In genomic region chr13:97975280-97975850, GRCh38 we compare ENCODE assay signal across 8 cellular contexts. TPM values are rescaled to one million over a fixed set of nuclear protein-coding genes. Genes with fewer than 3 reads are reported as not detected.
A peak's percentile ranks its signal among the peaks of the same experiment; 100 is the strongest.
DNase-seq lines count a peak whose midpoint lies in the region; ATAC-seq, FAIRE-seq and TF ChIP-seq lines count a peak whose summit lies in the region.

No MANE protein-coding gene starts in this region.

- H3K4me1 ChIP-seq in keratinocyte (ENCODE audit: control insufficient read depth, extremely low read depth, insufficient read depth, low read length): peaks cover 23% of the 10 kb centered on the region
- H3K4me1 ChIP-seq in subcutaneous abdominal adipose tissue (ENCODE audit: control insufficient read depth in 5 of 5, insufficient read depth in 5 of 5, low read length in 5 of 5): peaks cover 1 to 28% (median 25%) of the 10 kb centered on the region in 5 donors

- peak overlapping the region; percentile 84 for H3K9ac ChIP-seq in keratinocyte (ENCODE audit: control insufficient read depth, extremely low read depth, insufficient read depth, low read length)
- peak overlapping the region; percentile 73 to 86 (median 83) for H3K9ac ChIP-seq in subcutaneous abdominal adipose tissue (ENCODE audit: low read length in 5 of 5)

- H3K27me3 ChIP-seq in keratinocyte (ENCODE audit: control insufficient read depth, extremely low read depth, insufficient read depth, low read length) (no peaks in the 10 kb centered on the region), subcutaneous abdominal adipose tissue (ENCODE audit: control insufficient read depth in 5 of 5, insufficient read depth in 4 of 5, low read length in 5 of 5) (no peaks in the 10 kb centered on the region)

- peak overlapping the region; percentile 86 for H2AFZ ChIP-seq in keratinocyte (ENCODE audit: control insufficient read depth, low read length)

- peak overlapping the region; percentile 90 for H3K4me2 ChIP-seq in keratinocyte (ENCODE audit: control insufficient read depth, extremely low read depth, insufficient read depth, low read depth, low read length)

- intact Hi-C loops in Calu3 (cut with micrococcal nuclease; ENCODE audit: unreplicated experiment): loop anchor here (10.0 kb wide), 1 partner anchor 121 kb away; no protein-coding TSS in a partner anchor

- H3K36me3 Mint-ChIP-seq in Calu3 (ENCODE audit: insufficient read depth, unreplicated experiment) (peaks cover 17% of the 10 kb centered on the region), HFFc6 (ENCODE audit: low read depth) (peaks cover 20% of the 10 kb centered on the region)
- peaks cover 8 to 12% of the 10 kb centered on the region in 2 donors for H3K36me3 Mint-ChIP-seq in activated naive CD4-positive, alpha-beta T cell treated with anti-CD3 and anti-CD28 coated beads, Interleukin-2, amount 50 U/mL, for 72 hours

- peaks cover 2% of the 10 kb centered on the region for H4K20me1 ChIP-seq in keratinocyte (ENCODE audit: control insufficient read depth, extremely low read depth, insufficient read depth, low read length)

- dilution Hi-C loops in keratinocyte (cut with MboI; ENCODE audit: extremely low pct_ligation_motif_present, low sequenced_read_pairs): no loop called here

- H3K9me3 ChIP-seq in keratinocyte (ENCODE audit: control insufficient read depth, low read depth, low read length): no peaks in the 10 kb centered on the region
- H3K9me3 ChIP-seq in subcutaneous abdominal adipose tissue (ENCODE audit: control insufficient read depth in 5 of 5, low read length in 5 of 5): no peaks in the 10 kb centered on the region

- CTCF ChIA-PET in Calu3 (lab: Charles Lee): interaction anchor here (0.6 kb wide), 1 partner anchor 411 kb away, joined by 3 read pairs; no protein-coding TSS in a partner anchor

- peak overlapping the region; percentile 65 for H3K27ac ChIP-seq in keratinocyte (ENCODE audit: control insufficient read depth, insufficient read depth, low read length)
- H3K27ac ChIP-seq in subcutaneous abdominal adipose tissue (ENCODE audit: low read depth, low read length): peak overlapping the region; percentile 84

- no peak for ATAC-seq in activated naive CD4-positive, alpha-beta T cell treated with anti-CD3 and anti-CD28 coated beads, Interleukin-2, amount 50 U/mL, for 72 hours
- no peak for ATAC-seq in GM21576 (IDR thresholded peaks at IDR 0.05; ENCODE audit: unreplicated experiment)

- H3K9me3 Mint-ChIP-seq in Calu3 (ENCODE audit: low read depth, unreplicated experiment) (no peaks in the 10 kb centered on the region), HFFc6 (no peaks in the 10 kb centered on the region)
- H3K9me3 Mint-ChIP-seq in activated naive CD4-positive, alpha-beta T cell treated with anti-CD3 and anti-CD28 coated beads, Interleukin-2, amount 50 U/mL, for 72 hours: no peaks in the 10 kb centered on the region

- H3K9me1 ChIP-seq in keratinocyte (ENCODE audit: control insufficient read depth, extremely low read depth, insufficient read depth, low read length): no peaks in the 10 kb centered on the region

- H3K27me3 Mint-ChIP-seq in Calu3 (ENCODE audit: unreplicated experiment) (no peaks in the 10 kb centered on the region), HFFc6 (ENCODE audit: insufficient read depth) (peaks cover 3% of the 10 kb centered on the region; the same call in 1 of the 2 replicates)

- TF ChIP-seq CTCF in Calu3 (IDR thresholded peaks at IDR 0.05; ENCODE audit: unreplicated experiment) (no peak), HFFc6 (IDR thresholded peaks at IDR 0.05) (no peak), keratinocyte (optimal IDR thresholded peaks at IDR 0.05 in 1 of 3, IDR thresholded peaks at IDR 0.05 in 1 of 3, conservative IDR thresholded peaks at IDR 0.05 in 1 of 3; ENCODE audit: extremely low read depth in 1 of 3, insufficient read depth in 2 of 3, low read length in 3 of 3) (no peak)

- H3K4me3 ChIP-seq in keratinocyte (ENCODE audit: control insufficient read depth in 2 of 3, extremely low read depth in 1 of 3, insufficient read depth in 2 of 3, low read depth in 1 of 3, low read length in 3 of 3) (peak overlapping the region; percentile 69 to 85 (median 79)), subcutaneous abdominal adipose tissue (ENCODE audit: low read depth in 1 of 5, low read length in 5 of 5) (peak overlapping the region; percentile 65 to 81 (median 77))

- H3K36me3 ChIP-seq in keratinocyte (ENCODE audit: control insufficient read depth in 2 of 2, extremely low read depth in 1 of 2, insufficient read depth in 2 of 2, low read length in 2 of 2): peaks cover 0 to 8% of the 10 kb centered on the region in 2 experiments
- no peaks in the 10 kb centered on the region for H3K36me3 ChIP-seq in subcutaneous abdominal adipose tissue (ENCODE audit: control insufficient read depth in 5 of 5, insufficient read depth in 5 of 5, low read length in 5 of 5)

- peaks cover 39% of the 10 kb centered on the region for H3K79me2 ChIP-seq in keratinocyte (ENCODE audit: control insufficient read depth, insufficient read depth, low read length)

- DNase-seq in Calu3: no peak
- peak; percentile 7 for DNase-seq in HFFc6
- DNase-seq in activated naive CD4-positive, alpha-beta T cell treated with anti-CD3 and anti-CD28 coated beads, Interleukin-2, amount 50 U/mL, for 72 hours (ENCODE audit: low spot score in 2 of 2): no peak
- no peak for DNase-seq in keratinocyte (ENCODE audit: low read depth, low spot score)
- no peak for DNase-seq in NCI-H446 treated with DMSO at 0.1 percent for 48 hours (lab: John Stamatoyannopoulos, UW)
- DNase-seq in mesenteric fat pad (ENCODE audit: low spot score): no peak

- H3K4me3 Mint-ChIP-seq in Calu3 (ENCODE audit: low read depth, unreplicated experiment) (peak overlapping the region; percentile 86), HFFc6 (peak overlapping the region; percentile 91)

- FAIRE-seq in keratinocyte (lab: Jason Lieb, UNC): peak; percentile 59

- H3K4me1 Mint-ChIP-seq in Calu3 (ENCODE audit: low read depth, unreplicated experiment) (no peaks in the 10 kb centered on the region), HFFc6 (ENCODE audit: low read depth) (peaks cover 34% of the 10 kb centered on the region)

- no TSS peak for BruUV-seq in Calu3 (replicated peaks; lab: Mats Ljungman, UMichigan)

- peak overlapping the region; percentile 53 for H3K27ac Mint-ChIP-seq in Calu3 (ENCODE audit: unreplicated experiment)
- peak overlapping the region; percentile 95 for H3K27ac Mint-ChIP-seq in HFFc6
- H3K27ac Mint-ChIP-seq in activated naive CD4-positive, alpha-beta T cell treated with anti-CD3 and anti-CD28 coated beads, Interleukin-2, amount 50 U/mL, for 72 hours: peak overlapping the region; percentile 91 to 99

RNA-seq across cellular contexts. Expression of gene IPO5, which starts 21.9 kb away (rescaled TPM):
- total RNA-seq in Calu3 (2022) (46.3 and 52.2 TPM in 2 replicates), mesenteric fat pad (113 TPM)
- total RNA-seq in HFFc6 (2021; fragmentation: NEBNext Ultra II Directional; extraction: Animal tissue kit (Norgen Biotek cat#: 25700)): 100 to 1,000 TPM; 183 to 247 (median 222) TPM
- total RNA-seq in activated naive CD4-positive, alpha-beta T cell treated with anti-CD3 and anti-CD28 coated beads, Interleukin-2, amount 50 U/mL, for 72 hours: 100 to 1,000 TPM; 228 to 256 TPM
- 88.1 to 130 TPM (median 115 TPM) in 3 replicates for polyA plus RNA-seq in keratinocyte
- polyA plus RNA-seq in keratinocyte (2011; ENCODE audit: low read depth): 70.0 TPM
- polyA plus RNA-seq in keratinocyte (2011; cell fraction: cytosol; rRNA removed): 72.4 and 129 TPM in 2 replicates
- 103 and 118 TPM in 2 replicates for polyA plus RNA-seq in keratinocyte (2011; cell fraction: nucleus; rRNA removed)
- polyA plus RNA-seq in keratinocyte (2012; ENCODE audit: low replicate concordance): 55.9 and 89.0 TPM in 2 replicates
- 72.7 to 200 TPM (median 108 TPM) in 3 replicates for polyA minus RNA-seq in keratinocyte
- polyA minus RNA-seq in keratinocyte (2011; cell fraction: cytosol; rRNA and poly(A)+ RNA removed): 82.5 TPM
- polyA minus RNA-seq in keratinocyte (2011; cell fraction: nucleus; rRNA and poly(A)+ RNA removed): 67.7 and 129 TPM in 2 replicates
